14 cellular contexts compared by ENCODE assay signal in genomic region chr2:239725551-239725890, GRCh38.
A peak's percentile ranks its signal among the peaks of the same experiment; 100 is the strongest.
DNase-seq lines count a peak whose midpoint lies in the region; ATAC-seq and TF ChIP-seq lines count a peak whose summit lies in the region.
"Had no signal": no experiment of that assay in that cellular context is flagged by ENCODE, and none has a peak within 500 bp of the region (broad histone marks: within the 10 kb centered on the region; RNA-seq: fewer than 3 reads in every experiment).

No MANE protein-coding gene starts in this region.

- H2BK12ac ChIP-seq in H9 (ENCODE audit: insufficient read length, low read depth, low read length): no peak overlapping the region

- no peak overlapping the region for H3K18ac ChIP-seq in H9 (ENCODE audit: insufficient read length, low read depth, low read length)

- no peak for TF ChIP-seq POLR2A in transverse colon (IDR thresholded peaks at IDR 0.05)

- H3K9me3 ChIP-seq in H9 (ENCODE audit: control insufficient read depth, low read depth, low read length) (no peaks in the 10 kb centered on the region), lower lobe of right lung (no peaks in the 10 kb centered on the region), transverse colon (no peaks in the 10 kb centered on the region), MG63 (no peaks in the 10 kb centered on the region)

- TF ChIP-seq EP300 in transverse colon (IDR thresholded peaks at IDR 0.05; ENCODE audit: low read depth): no peak

- H3K4me1 ChIP-seq in H9 (ENCODE audit: insufficient read depth, low read length): no peaks in the 10 kb centered on the region
- H3K4me1 ChIP-seq in lower lobe of right lung: no peaks in the 10 kb centered on the region
- H3K4me1 ChIP-seq in transverse colon: no peaks in the 10 kb centered on the region

- H4K8ac ChIP-seq in H9 (replicated peaks; ENCODE audit: insufficient read length, low read depth, low read length): no peak overlapping the region

- no peak for ATAC-seq in lower lobe of right lung
- ATAC-seq: Panc1 had no signal

- H3K79me2 ChIP-seq in H9 (ENCODE audit: insufficient read depth, low read length): no peaks in the 10 kb centered on the region

- WGBS in H9 (ENCODE audit: extremely low coverage, insufficient read length, low lambda C conversion rate): no CpG with 5 or more reads among the region's 7 CpGs
- WGBS in transverse colon (ENCODE audit: low coverage in 1 of 2), 2 donors: 84% methylated on average over 7 of the region's 7 CpGs; no CpG with 5 or more reads in 1 of the 2 donors

- H3K27me3 ChIP-seq in H9 (ENCODE audit: insufficient read depth, low read length): no peaks in the 10 kb centered on the region
- no peaks in the 10 kb centered on the region for H3K27me3 ChIP-seq in lower lobe of right lung (ENCODE audit: low read depth)
- no peaks in the 10 kb centered on the region for H3K27me3 ChIP-seq in transverse colon
- H3K27me3 ChIP-seq in MG63: no peaks in the 10 kb centered on the region

- H3K27ac Mint-ChIP-seq in H9: no peak overlapping the region

- H3K27ac ChIP-seq in H9 (ENCODE audit: insufficient read length, low read depth, low read length) (no peak overlapping the region), lower lobe of right lung (no peak overlapping the region), transverse colon (no peak overlapping the region)
- H3K27ac ChIP-seq: C4-2B, HL-60 had no signal

- no peak overlapping the region for H3K4me3 Mint-ChIP-seq in H9

- no peak overlapping the region for H2AFZ ChIP-seq in H9 (ENCODE audit: low read length)

- intact Hi-C loops in lower lobe of right lung (cut with DNase I) (no loop called here), transverse colon (cut with DNase I; ENCODE audit: low total_unique reads) (no loop called here)

- no peak overlapping the region for H2BK5ac ChIP-seq in H9 (ENCODE audit: insufficient read length, low read length)

- H3K23me2 ChIP-seq in H9 (ENCODE audit: insufficient read length, low read depth, low read length, poor library complexity, severe bottlenecking): no peaks in the 10 kb centered on the region

- DNase-seq in 8988T: peak; percentile 15
- DNase-seq in H9: peak; percentile 17
- DNase-seq in lower lobe of right lung: peak; percentile 42
- DNase-seq in transverse colon: peak; percentile 3
- no peak for DNase-seq in MG63
- DNase-seq in UCSD-AML1 (lab: John Stamatoyannopoulos, UW; ENCODE audit: unreplicated experiment): no peak
- DNase-seq in HUDEP-2 (lab: John Stamatoyannopoulos, UW; ENCODE audit: unreplicated experiment in 76 of 76): no peak
- DNase-seq: DMS79 treated with DMSO at 0.1 percent for 48 hours, NCI-H1105 treated with DMSO at 0.1 percent for 48 hours, NCI-H1694, NCI-H2081 treated with DMSO at 0.1 percent for 48 hours had no signal

- no peak overlapping the region for H3K23ac ChIP-seq in H9 (ENCODE audit: insufficient read length, low read depth, low read length)

- peaks cover 3 to 4% of the 10 kb centered on the region in 2 experiments; a peak in 3 of 5 replicates for H3K9me3 Mint-ChIP-seq in H9

- H3K9ac ChIP-seq in H9 (ENCODE audit: extremely low read depth, insufficient read length, low read length): no peak overlapping the region

- H4K91ac ChIP-seq in H9 (ENCODE audit: insufficient read length, low read depth, low read length): no peak overlapping the region

- H4K20me1 ChIP-seq in H9 (ENCODE audit: control insufficient read depth, insufficient read depth, insufficient read length): no peaks in the 10 kb centered on the region

- no peaks in the 10 kb centered on the region; the same call in 1 of the 2 replicates for H3K27me3 Mint-ChIP-seq in H9 (ENCODE audit: low read depth)

- H3K36me3 ChIP-seq in lower lobe of right lung (no peaks in the 10 kb centered on the region), transverse colon (no peaks in the 10 kb centered on the region), MG63 (no peaks in the 10 kb centered on the region)

- no peak overlapping the region for H3K4me3 ChIP-seq in lower lobe of right lung
- no peak overlapping the region for H3K4me3 ChIP-seq in transverse colon
- no peak overlapping the region for H3K4me3 ChIP-seq in MG63

- TF ChIP-seq CTCF in H9 (conservative IDR thresholded peaks at IDR 0.05) (no peak), lower lobe of right lung (IDR thresholded peaks at IDR 0.05) (no peak), transverse colon (IDR thresholded peaks at IDR 0.05) (no peak)

- H3K4me1 Mint-ChIP-seq in H9: peaks cover 0 to 11% of the 10 kb centered on the region in 2 experiments; a peak in 3 of 4 replicates

- H3K4me2 ChIP-seq in H9 (ENCODE audit: insufficient read depth, insufficient read length, low read length): no peak overlapping the region

- in situ Hi-C loops in transverse colon (cut with MboI; ENCODE audit: low pct_ligation_motif_present in 1 of 4, low pct_unique_long_range_greater_than_20kb in 1 of 4, low sequenced_read_pairs in 3 of 4): no loop called here

- no peak overlapping the region for H3K14ac ChIP-seq in H9 (ENCODE audit: insufficient read depth, low read length)

- H2BK20ac ChIP-seq in H9 (ENCODE audit: low read depth, low read length, poor library complexity, severe bottlenecking): no peak overlapping the region

- H2BK15ac ChIP-seq in H9 (ENCODE audit: low read depth, low read length): no peak overlapping the region

- H3K56ac ChIP-seq in H9 (ENCODE audit: insufficient read length, low read depth, low read length): no peak overlapping the region

- H3K4ac ChIP-seq in H9 (ENCODE audit: low read depth, low read length): no peak overlapping the region

- no peak overlapping the region for H3T11ph ChIP-seq in H9 (ENCODE audit: low read length)

- no peak overlapping the region for H2BK120ac ChIP-seq in H9 (ENCODE audit: low read depth, low read length, poor library complexity, severe bottlenecking)

- no peaks in the 10 kb centered on the region for H3K79me1 ChIP-seq in H9 (ENCODE audit: insufficient read depth, low read depth, low read length, poor library complexity, severe bottlenecking)

- H3K36me3 Mint-ChIP-seq in H9 (ENCODE audit: insufficient read depth in 1 of 3, low read depth in 3 of 3): peaks cover 0 to 3% (median 0%) of the 10 kb centered on the region in 3 experiments; a peak in 1 of 7 replicates

- H2AK5ac ChIP-seq in H9 (ENCODE audit: insufficient read length, low read length): no peak overlapping the region

- H4K5ac ChIP-seq in H9 (ENCODE audit: insufficient read length, low read depth, low read length): no peak overlapping the region

Comparison
In these comparisons a context has a peak if more than half of its experiments do, and no peak if none do; other contexts are left out.
1. DNase-seq: peak in 8988T (single experiment), H9 (single experiment), lower lobe of right lung (single experiment) and transverse colon (single experiment); none in MG63 (single experiment), UCSD-AML1 (single experiment) and HUDEP-2 (0 of 76).